ENCODE assay signal across 8 cellular contexts in the genomic region with DNA sequence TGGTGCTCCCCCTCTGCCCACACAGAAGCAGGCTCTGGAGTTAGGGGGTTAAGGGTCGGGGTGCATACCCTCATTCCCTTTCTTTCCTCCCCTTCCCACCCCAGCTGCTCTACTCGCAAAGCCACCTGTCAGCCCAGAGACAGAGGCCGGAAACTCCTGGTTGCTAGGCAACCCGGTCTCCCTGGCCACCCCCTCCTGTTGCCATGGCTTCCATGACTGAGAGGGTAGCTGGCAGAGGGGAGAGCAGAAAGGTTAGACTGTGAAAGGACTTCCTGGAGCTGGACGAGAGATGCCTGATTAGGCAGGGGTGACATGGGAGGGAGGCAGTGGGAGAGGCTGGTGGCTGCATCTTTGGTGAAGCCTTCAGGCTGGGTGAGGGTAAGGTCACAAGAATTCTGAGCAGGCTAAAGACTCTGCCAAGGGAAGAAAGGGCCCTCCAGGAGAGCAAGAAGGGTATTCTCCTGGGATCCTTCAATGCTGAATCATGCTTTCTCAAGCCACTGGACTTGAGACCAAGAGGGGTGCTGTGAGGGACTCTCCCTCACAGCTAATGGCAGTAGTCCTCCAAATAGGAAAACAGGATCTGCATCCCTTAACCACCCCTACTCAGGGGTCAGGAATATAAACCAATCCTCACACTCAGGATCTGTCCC. TPM values are rescaled to one million over a fixed set of nuclear protein-coding genes. Genes with fewer than 3 reads are reported as not detected.
DNase-seq lines count a peak whose midpoint lies in the region; ATAC-seq and TF ChIP-seq lines count a peak whose summit lies in the region.
"Had no signal": no experiment of that assay in that cellular context is flagged by ENCODE, and none has a peak within 500 bp of the region (broad histone marks: within the 10 kb centered on the region; RNA-seq: fewer than 3 reads in every experiment).

No MANE protein-coding gene starts in this region.

- H3K27ac ChIP-seq in heart right ventricle, result no peak overlapping the region
- H3K27ac ChIP-seq: upper lobe of right lung had no signal

- no peak for TF ChIP-seq CTCF in heart right ventricle (IDR thresholded peaks at IDR 0.05)

- intact Hi-C loops in heart right ventricle (cut with DNase I), result loop anchor here in 1 of 10 donors (10.0 kb wide), 1 partner anchor 172 kb away; no protein-coding TSS in a partner anchor

- H3K27ac Mint-ChIP-seq in activated T-helper 17 cell treated with anti-CD3 and anti-CD28 coated beads, Interleukin-2, amount 50 U/mL, for 72 hours, result peak overlapping the region; percentile 19

- H3K27me3 Mint-ChIP-seq in activated T-helper 17 cell treated with anti-CD3 and anti-CD28 coated beads, Interleukin-2, amount 50 U/mL, for 72 hours, result peaks cover 37% of the 10 kb centered on the region

- H3K36me3 ChIP-seq in heart right ventricle, result no peaks in the 10 kb centered on the region
- H3K36me3 ChIP-seq: upper lobe of right lung had no signal

- ATAC-seq in activated T-helper 17 cell treated with anti-CD3 and anti-CD28 coated beads, Interleukin-2, amount 50 U/mL, for 72 hours (replicated peaks), result peak; percentile 31
- no peak for ATAC-seq in heart right ventricle
- ATAC-seq: upper lobe of right lung had no signal

- H3K4me1 Mint-ChIP-seq in activated T-helper 17 cell treated with anti-CD3 and anti-CD28 coated beads, Interleukin-2, amount 50 U/mL, for 72 hours, result peaks cover 16% of the 10 kb centered on the region

- H3K9me3 ChIP-seq in heart right ventricle, result no peaks in the 10 kb centered on the region
- H3K9me3 ChIP-seq: upper lobe of right lung had no signal

- DNase-seq in Ammon's horn (ENCODE audit: low spot score) (peak; percentile 67), HT1080 (ENCODE audit: low read depth) (peak; percentile 51), superior temporal gyrus (ENCODE audit: extremely low spot score) (no peak), GF-D8 (lab: John Stamatoyannopoulos, UW) (no peak), heart right ventricle (no peak)

- WGBS in heart right ventricle, 2 donors, result 15 to 17% methylated on average over 5 of the region's 5 CpGs

- no peak overlapping the region for H3K4me3 Mint-ChIP-seq in activated T-helper 17 cell treated with anti-CD3 and anti-CD28 coated beads, Interleukin-2, amount 50 U/mL, for 72 hours

- H3K36me3 Mint-ChIP-seq in activated T-helper 17 cell treated with anti-CD3 and anti-CD28 coated beads, Interleukin-2, amount 50 U/mL, for 72 hours (ENCODE audit: low read depth), result peaks cover 2% of the 10 kb centered on the region

- H3K27me3 ChIP-seq in heart right ventricle, result peaks cover 11 to 96% (median 95%) of the 10 kb centered on the region in 7 donors

- peaks cover 0 to 24% (median 13%) of the 10 kb centered on the region in 9 donors for H3K4me1 ChIP-seq in heart right ventricle

- no peaks in the 10 kb centered on the region for H3K9me3 Mint-ChIP-seq in activated T-helper 17 cell treated with anti-CD3 and anti-CD28 coated beads, Interleukin-2, amount 50 U/mL, for 72 hours

- H3K4me3 ChIP-seq in heart right ventricle, result no peak overlapping the region
- H3K4me3 ChIP-seq: upper lobe of right lung had no signal

RNA-seq across cellular contexts. Expression of gene PSD, which starts 5.4 kb away (rescaled TPM):
- total RNA-seq in HT1080 (2014; rRNA removed; shearing (Covaris generic)), result 1.3 TPM in 1 of 2 replicates, not detected in the other
- polyA plus RNA-seq in HT1080 (2015; cell fraction: cytosol; rRNA removed), result 0.03 TPM in 1 of 2 replicates, not detected in the other
- 0.19 and 0.57 TPM in 2 replicates for polyA plus RNA-seq in HT1080 (2015; cell fraction: nucleus; rRNA removed)
- 1 to 10 TPM; 3.0 to 8.0 TPM for total RNA-seq in activated T-helper 17 cell treated with anti-CD3 and anti-CD28 coated beads, Interleukin-2, amount 50 U/mL, for 72 hours
- 1 to 10 TPM in 4 of 10 donors, under 1 TPM in 5, not detected in 1; 0.19 to 1.5 (median 0.61) TPM for total RNA-seq in heart right ventricle
- polyA plus RNA-seq in heart right ventricle, result under 1 TPM; 0.37 to 0.42 TPM

RNA-seq across cellular contexts. Expression of gene FBXL15, which starts 7.5 kb away (rescaled TPM):
- 11.8 and 17.6 TPM in 2 replicates for total RNA-seq in HT1080 (2014; rRNA removed; shearing (Covaris generic))
- 11.6 and 17.0 TPM in 2 replicates for polyA plus RNA-seq in HT1080 (2015; cell fraction: cytosol; rRNA removed)
- polyA plus RNA-seq in HT1080 (2015; cell fraction: nucleus; rRNA removed), result 12.5 and 17.3 TPM in 2 replicates
- 10 to 100 TPM; 12.6 to 15.4 TPM for total RNA-seq in activated T-helper 17 cell treated with anti-CD3 and anti-CD28 coated beads, Interleukin-2, amount 50 U/mL, for 72 hours
- total RNA-seq in heart right ventricle, result 10 to 100 TPM in 5 of 10 donors, 1 to 10 TPM in 5; 6.7 to 10.5 (median 9.9) TPM
- polyA plus RNA-seq in heart right ventricle, result 10 to 100 TPM; 10.4 to 19.2 TPM

RNA-seq across cellular contexts. Expression of gene NFKB2, which starts 17.7 kb away (rescaled TPM):
- total RNA-seq in HT1080 (2014; rRNA removed; shearing (Covaris generic)), result 17.3 and 18.5 TPM in 2 replicates
- 17.7 and 20.6 TPM in 2 replicates for polyA plus RNA-seq in HT1080 (2015; cell fraction: cytosol; rRNA removed)
- 71.8 and 75.9 TPM in 2 replicates for polyA plus RNA-seq in HT1080 (2015; cell fraction: nucleus; rRNA removed)
- 100 to 1,000 TPM; 192 to 372 TPM for total RNA-seq in activated T-helper 17 cell treated with anti-CD3 and anti-CD28 coated beads, Interleukin-2, amount 50 U/mL, for 72 hours
- 10 to 100 TPM in 9 of 10 donors, 1 to 10 TPM in 1; 9.9 to 40.0 (median 15.7) TPM for total RNA-seq in heart right ventricle
- 10 to 100 TPM; 19.7 to 19.8 TPM for polyA plus RNA-seq in heart right ventricle

RNA-seq across cellular contexts. Expression of gene CUEDC2, which starts 19.2 kb away (rescaled TPM):
- 38.1 and 44.2 TPM in 2 replicates for total RNA-seq in HT1080 (2014; rRNA removed; shearing (Covaris generic))
- polyA plus RNA-seq in HT1080 (2015; cell fraction: cytosol; rRNA removed), result 67.6 and 72.0 TPM in 2 replicates
- polyA plus RNA-seq in HT1080 (2015; cell fraction: nucleus; rRNA removed), result 59.2 and 59.7 TPM in 2 replicates
- total RNA-seq in activated T-helper 17 cell treated with anti-CD3 and anti-CD28 coated beads, Interleukin-2, amount 50 U/mL, for 72 hours, result 10 to 100 TPM; 53.3 to 58.5 TPM
- 10 to 100 TPM; 65.7 to 84.3 (median 79.1) TPM for total RNA-seq in heart right ventricle
- 10 to 100 TPM; 60.0 to 81.7 TPM for polyA plus RNA-seq in heart right ventricle

RNA-seq across cellular contexts. Expression of gene C10orf95, which starts 38.2 kb away (rescaled TPM):
- 0.37 TPM in 1 of 2 replicates, not detected in the other for total RNA-seq in HT1080 (2014; rRNA removed; shearing (Covaris generic))
- polyA plus RNA-seq in HT1080 (2015; cell fraction: cytosol; rRNA removed), result 0.35 TPM in 1 of 2 replicates, not detected in the other
- polyA plus RNA-seq in HT1080 (2015; cell fraction: nucleus; rRNA removed), result not detected in 2 replicates
- under 1 TPM; 0.29 to 0.39 TPM for total RNA-seq in activated T-helper 17 cell treated with anti-CD3 and anti-CD28 coated beads, Interleukin-2, amount 50 U/mL, for 72 hours
- not detected for total RNA-seq in heart right ventricle
- not detected for polyA plus RNA-seq in heart right ventricle
- total RNA-seq: myocyte had no signal

Comparison
In these comparisons a context has a peak if more than half of its experiments do, and no peak if none do; other contexts are left out.
1. DNase-seq: peak in Ammon's horn (single experiment) and HT1080 (single experiment); none in superior temporal gyrus (single experiment), GF-D8 (single experiment) and heart right ventricle (0 of 2).